8 cellular contexts compared by ENCODE assay signal in the genomic region with DNA sequence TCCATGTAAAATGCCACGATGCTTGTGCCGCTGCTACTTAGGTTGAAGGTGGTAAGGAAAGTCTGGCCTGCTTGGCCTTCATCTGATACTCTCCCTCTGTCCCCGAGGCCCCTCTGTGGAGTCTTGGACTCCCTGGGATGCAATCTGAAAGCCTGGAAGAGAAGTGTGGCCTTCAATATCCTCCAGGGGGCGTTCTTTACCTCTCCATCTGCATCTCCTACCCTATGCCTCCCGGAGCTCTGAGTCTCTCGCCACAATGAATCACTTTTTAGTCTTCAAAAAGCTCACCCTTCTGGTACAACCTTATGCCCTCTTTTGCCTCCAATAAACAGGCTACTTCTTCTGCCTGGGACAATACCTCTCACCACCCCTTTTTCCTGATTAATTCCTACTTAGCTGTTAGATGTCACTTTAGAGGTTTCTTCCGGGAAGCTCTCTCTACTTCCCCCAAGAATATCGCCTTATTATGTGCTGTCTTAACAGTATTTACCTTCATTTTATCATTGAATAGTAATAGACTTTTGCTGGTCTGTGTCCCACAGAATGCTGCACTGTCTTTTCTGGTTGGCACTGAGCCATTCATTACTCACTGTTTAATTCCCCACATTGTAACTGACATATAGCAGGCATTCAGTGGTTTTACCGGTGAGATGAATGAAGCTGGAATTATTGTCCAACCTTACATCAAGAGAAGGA. TPM values are rescaled to one million over a fixed set of nuclear protein-coding genes. Genes with fewer than 3 reads are reported as not detected.
DNase-seq lines count a peak whose midpoint lies in the region; ATAC-seq and TF ChIP-seq lines count a peak whose summit lies in the region.

No MANE protein-coding gene starts in this region.

- H4K8ac ChIP-seq in trophoblast cell (ENCODE audit: low read depth, low read length): no peak overlapping the region

- no peaks in the 10 kb centered on the region for H4K20me1 ChIP-seq in Karpas-422 (ENCODE audit: insufficient read depth, low read depth, low read length)

- H2AFZ ChIP-seq in Karpas-422 (ENCODE audit: low read length) (peak overlapping the region; percentile 91), trophoblast cell (ENCODE audit: insufficient read depth, low read length, poor library complexity) (no peak overlapping the region)

- H3K4me1 ChIP-seq in Karpas-422 (ENCODE audit: low read length) (peaks cover 5% of the 10 kb centered on the region; the same call in 1 of the 2 replicates), trophoblast cell (ENCODE audit: control insufficient read depth in 1 of 2, insufficient read depth in 2 of 2, low read length in 2 of 2) (no peaks in the 10 kb centered on the region)

- no peak overlapping the region for H4K12ac ChIP-seq in trophoblast cell (ENCODE audit: low read depth, low read length)

- ATAC-seq in GM18867 (IDR thresholded peaks at IDR 0.05; ENCODE audit: unreplicated experiment) (peak; percentile 63), GM19397 (IDR thresholded peaks at IDR 0.05; ENCODE audit: unreplicated experiment) (no peak)
- ATAC-seq in activated naive CD4-positive, alpha-beta T cell treated with anti-CD3 and anti-CD28 coated beads, Interleukin-2, amount 50 U/mL, for 72 hours: peak; percentile 94 to 97

- H3K9me2 ChIP-seq in Karpas-422 (replicated peaks; ENCODE audit: insufficient read depth, low read length): no peaks in the 10 kb centered on the region

- H3K36me3 ChIP-seq in Karpas-422 (ENCODE audit: insufficient read depth, low read length): no peaks in the 10 kb centered on the region
- H3K36me3 ChIP-seq in trophoblast cell (ENCODE audit: control insufficient read depth in 1 of 2, insufficient read depth in 2 of 2, low read length in 2 of 2): no peaks in the 10 kb centered on the region

- H3K9me3 Mint-ChIP-seq in activated naive CD4-positive, alpha-beta T cell treated with anti-CD3 and anti-CD28 coated beads, Interleukin-2, amount 50 U/mL, for 72 hours: no peaks in the 10 kb centered on the region

- H3K4me3 ChIP-seq in AG09309 (ENCODE audit: control insufficient read depth, low read depth, low read length) (no peak overlapping the region), Karpas-422 (ENCODE audit: low read length) (peak overlapping the region; percentile 46), trophoblast cell (ENCODE audit: low read depth, low read length) (no peak overlapping the region)

- H3K27me3 ChIP-seq in Karpas-422 (ENCODE audit: low read length) (no peaks in the 10 kb centered on the region), trophoblast cell (ENCODE audit: insufficient read depth, low read length) (no peaks in the 10 kb centered on the region)

- TF ChIP-seq CTCF in AG09309 (IDR thresholded peaks at IDR 0.05; ENCODE audit: control insufficient read depth, insufficient read depth, low read depth, low read length, missing control alignments): peak; percentile 89
- peak; percentile 79 for TF ChIP-seq CTCF in RWPE1 (conservative IDR thresholded peaks at IDR 0.05; ENCODE audit: low read depth)

- H3K79me2 ChIP-seq in Karpas-422 (ENCODE audit: low read length) (no peaks in the 10 kb centered on the region), trophoblast cell (ENCODE audit: control insufficient read depth, insufficient read depth, low read length, poor library complexity) (no peaks in the 10 kb centered on the region)

- peak overlapping the region; percentile 63 for H3K4me2 ChIP-seq in Karpas-422 (ENCODE audit: low read depth, low read length, poor library complexity, severe bottlenecking)
- H3K4me2 ChIP-seq in trophoblast cell (ENCODE audit: low read length): no peak overlapping the region

- H3K23ac ChIP-seq in trophoblast cell (ENCODE audit: low read length): no peak overlapping the region

- peak overlapping the region; percentile 33 for H3K9ac ChIP-seq in Karpas-422 (ENCODE audit: low read length)
- no peak overlapping the region for H3K9ac ChIP-seq in trophoblast cell (ENCODE audit: low read length)

- no peak overlapping the region for H3K18ac ChIP-seq in trophoblast cell (ENCODE audit: low read length)

- no peak overlapping the region for H2BK12ac ChIP-seq in trophoblast cell (ENCODE audit: low read length)

- no peak overlapping the region for H2BK120ac ChIP-seq in trophoblast cell (ENCODE audit: insufficient read depth, low read length, poor library complexity)

- POLR2A ChIA-PET in RWPE1 (lab: Yijun Ruan, JAX; ENCODE audit: low non-redundant PET): interaction anchor here (0.6 kb wide), 2 partner anchors 31 to 176 kb away, joined by 3 read pairs; no protein-coding TSS in a partner anchor

- H3K14ac ChIP-seq in trophoblast cell (ENCODE audit: low read length): no peak overlapping the region

- H2AK5ac ChIP-seq in trophoblast cell (ENCODE audit: low read length): no peak overlapping the region

- H2BK5ac ChIP-seq in trophoblast cell (ENCODE audit: low read depth, low read length, poor library complexity): no peak overlapping the region

- no peaks in the 10 kb centered on the region for H3K36me3 Mint-ChIP-seq in activated naive CD4-positive, alpha-beta T cell treated with anti-CD3 and anti-CD28 coated beads, Interleukin-2, amount 50 U/mL, for 72 hours

- DNase-seq in AG09309 (ENCODE audit: low read depth) (peak; percentile 41), Karpas-422 (peak; percentile 89), RWPE1 (ENCODE audit: low spot score) (peak; percentile 88), glomerular visceral epithelial cell (ENCODE audit: extremely low spot score) (peak; percentile 87), trophoblast cell (peak; percentile 45 to 83)
- DNase-seq in activated naive CD4-positive, alpha-beta T cell treated with anti-CD3 and anti-CD28 coated beads, Interleukin-2, amount 50 U/mL, for 72 hours (ENCODE audit: low spot score in 2 of 2): peak in 1 of 2 donors; percentile 48

- H3K4ac ChIP-seq in trophoblast cell (ENCODE audit: low read depth, low read length): no peak overlapping the region

- no peak overlapping the region for H4K91ac ChIP-seq in trophoblast cell (ENCODE audit: low read depth, low read length)

- H3K27ac ChIP-seq in Karpas-422 (ENCODE audit: low read length) (no peak overlapping the region), RWPE1 (no peak overlapping the region), trophoblast cell (ENCODE audit: low read depth, low read length) (no peak overlapping the region)

- WGBS in trophoblast cell (ENCODE audit: extremely low coverage, insufficient coverage, insufficient read length): no CpG with 5 or more reads among the region's 9 CpGs

- no peak overlapping the region for H3K27ac Mint-ChIP-seq in activated naive CD4-positive, alpha-beta T cell treated with anti-CD3 and anti-CD28 coated beads, Interleukin-2, amount 50 U/mL, for 72 hours

- H3K79me1 ChIP-seq in trophoblast cell (ENCODE audit: low read length): no peaks in the 10 kb centered on the region

- CTCF ChIA-PET in RWPE1 (lab: Yijun Ruan, JAX): interaction anchor here (0.5 to 1.7 kb wide), 20 partner anchors 8 to 1508 kb away, joined by 3 to 11 read pairs (median 4); a partner anchor contains a TSS

- H3K9me3 ChIP-seq in Karpas-422 (ENCODE audit: low read length) (no peaks in the 10 kb centered on the region), trophoblast cell (ENCODE audit: insufficient read depth, low read depth, low read length) (no peaks in the 10 kb centered on the region)

RNA-seq across cellular contexts. Expression of a gene that starts 13.9 kb away (rescaled TPM):
- 26.7 and 63.3 TPM in 2 replicates for total RNA-seq in Karpas-422 (2014; rRNA removed; shearing (Covaris generic); ENCODE audit: low replicate concordance)
- 10 to 100 TPM; 23.5 to 28.2 TPM for total RNA-seq in activated naive CD4-positive, alpha-beta T cell treated with anti-CD3 and anti-CD28 coated beads, Interleukin-2, amount 50 U/mL, for 72 hours
- polyA plus RNA-seq in trophoblast cell (2013): 26.3 and 26.4 TPM in 2 replicates

RNA-seq across cellular contexts. Expression of a gene that starts 21.0 kb away (rescaled TPM):
- total RNA-seq in Karpas-422 (2014; rRNA removed; shearing (Covaris generic); ENCODE audit: low replicate concordance): 37.2 and 39.3 TPM in 2 replicates
- 10 to 100 TPM; 23.0 to 23.3 TPM for total RNA-seq in activated naive CD4-positive, alpha-beta T cell treated with anti-CD3 and anti-CD28 coated beads, Interleukin-2, amount 50 U/mL, for 72 hours
- 7.2 and 7.8 TPM in 2 replicates for polyA plus RNA-seq in trophoblast cell (2013)
